20 cellular contexts compared by ENCODE assay signal in genomic region chr15:28969511-28970085, GRCh38.
DNase-seq lines count a peak whose midpoint lies in the region; ATAC-seq lines count a peak whose summit lies in the region.
"Had no signal": no experiment of that assay in that cellular context is flagged by ENCODE, and none has a peak within 500 bp of the region (broad histone marks: within the 10 kb centered on the region; RNA-seq: fewer than 3 reads in every experiment).

No MANE protein-coding gene starts in this region.

- DNase-seq in cardiac septum (ENCODE audit: low spot score) (peak; percentile 57), left cardiac atrium (no peak), caudate nucleus (lab: John Stamatoyannopoulos, UW) (peak in 21 of 61 donors; percentile 14 to 81 (median 41)), mesenchymal stem cell (no peak), NCI-H1436 (lab: John Stamatoyannopoulos, UW) (no peak), T-helper 9 cell (no peak)
- no peak for DNase-seq in activated CD4-positive, alpha-beta T cell treated with anti-CD3 and anti-CD28 coated beads for 1 hour
- DNase-seq: ACHN; activated CD4-positive, alpha-beta T cell treated with anti-CD3 and anti-CD28 coated beads, Interleukin-2, amount 10 ng/mL, durations not matched to agents 24 days and 14 days; heart left ventricle; natural killer cell; NCI-H2107; NCI-H526 treated with DMSO at 0.1 percent for 48 hours; OCI-M1; SHP77; stimulated activated CD4-positive, alpha-beta T cell treated with anti-CD3 and anti-CD28 coated beads, Interleukin-4, amount 100 ng/mL, for 4 hours; T-cell had no signal

- peak overlapping the region; percentile 5 for H4K8ac ChIP-seq in mesenchymal stem cell (ENCODE audit: low read length)

- peak overlapping the region in 1 of 2 experiments; percentile 23 for H3K23ac ChIP-seq in mesenchymal stem cell (ENCODE audit: low read length in 2 of 2)

- no peaks in the 10 kb centered on the region for H3K79me1 ChIP-seq in mesenchymal stem cell (replicated peaks; ENCODE audit: low read length, poor library complexity, severe bottlenecking)

- peak overlapping the region; percentile 61 for H4K91ac ChIP-seq in mesenchymal stem cell (ENCODE audit: low read length)

- H3K4ac ChIP-seq in mesenchymal stem cell (ENCODE audit: low read depth in 1 of 2, low read length in 2 of 2): peak overlapping the region; percentile 26 to 69

- no peaks in the 10 kb centered on the region for H3K36me3 ChIP-seq in mesenchymal stem cell (ENCODE audit: control insufficient read depth in 1 of 2, insufficient read depth in 2 of 2, low read depth in 1 of 2, low read length in 2 of 2)
- H3K36me3 ChIP-seq: heart left ventricle had no signal

- WGBS in mesenchymal stem cell: 73% methylated on average over 14 of the region's 14 CpGs

- peak overlapping the region in 1 of 2 experiments; percentile 12 for H3K14ac ChIP-seq in mesenchymal stem cell (ENCODE audit: low read length in 2 of 2)

- peak overlapping the region; percentile 64 to 99 for H2BK12ac ChIP-seq in mesenchymal stem cell (ENCODE audit: low read length in 2 of 2)

- H2AFZ ChIP-seq in mesenchymal stem cell (ENCODE audit: low read depth, low read length): no peak overlapping the region
- H2AFZ ChIP-seq: parathyroid adenoma had no signal

- ATAC-seq in left cardiac atrium (no peak), HG02852 (IDR thresholded peaks at IDR 0.05; ENCODE audit: unreplicated experiment) (no peak)
- ATAC-seq: heart left ventricle, natural killer cell, T-cell had no signal

- peaks cover 4% of the 10 kb centered on the region for H3K4me1 ChIP-seq in mesenchymal stem cell (ENCODE audit: control insufficient read depth, insufficient read depth, low read depth, low read length)
- H3K4me1 ChIP-seq: heart left ventricle had no signal

- H3K18ac ChIP-seq in mesenchymal stem cell (ENCODE audit: low read depth in 1 of 2, low read length in 2 of 2): peak overlapping the region; percentile 25 to 81

- intact Hi-C loops in cardiac septum (cut with DNase I) (no loop called here), left cardiac atrium (cut with DNase I) (no loop called here)

- H2BK15ac ChIP-seq in mesenchymal stem cell (ENCODE audit: low read depth, poor library complexity, severe bottlenecking): no peak overlapping the region

- H3K4me3 ChIP-seq in mesenchymal stem cell (ENCODE audit: insufficient read depth in 1 of 2, low read depth in 1 of 2, low read length in 2 of 2): no peak overlapping the region
- H3K4me3 ChIP-seq: heart left ventricle, skin epidermis had no signal

- H3K27me3 ChIP-seq in mesenchymal stem cell (ENCODE audit: control insufficient read depth in 1 of 2, insufficient read depth in 1 of 2, low read length in 2 of 2): no peaks in the 10 kb centered on the region

- H3K27ac ChIP-seq in caudate nucleus (ENCODE audit: low read depth, low read length) (peak overlapping the region; percentile 1), mesenchymal stem cell (ENCODE audit: low read length, poor library complexity, severe bottlenecking) (no peak overlapping the region)
- H3K27ac ChIP-seq: heart left ventricle, parathyroid adenoma, skin epidermis had no signal

- H3K9me3 ChIP-seq in mesenchymal stem cell (ENCODE audit: control insufficient read depth, low read length): no peaks in the 10 kb centered on the region
- H3K9me3 ChIP-seq: heart left ventricle had no signal

- H2BK120ac ChIP-seq in mesenchymal stem cell (ENCODE audit: low read depth, low read length): peak overlapping the region; percentile 11

- no peak overlapping the region for H2BK5ac ChIP-seq in mesenchymal stem cell (ENCODE audit: low read depth, low read length, poor library complexity, severe bottlenecking)

- H2AK5ac ChIP-seq in mesenchymal stem cell (ENCODE audit: low read length, severe bottlenecking): no peak overlapping the region

- H3K9ac ChIP-seq in mesenchymal stem cell (ENCODE audit: low read length): no peak overlapping the region
- H3K9ac ChIP-seq: parathyroid adenoma had no signal

- H3K4me2 ChIP-seq in mesenchymal stem cell (ENCODE audit: low read length, poor library complexity, severe bottlenecking): no peak overlapping the region
